In the genomic region with DNA sequence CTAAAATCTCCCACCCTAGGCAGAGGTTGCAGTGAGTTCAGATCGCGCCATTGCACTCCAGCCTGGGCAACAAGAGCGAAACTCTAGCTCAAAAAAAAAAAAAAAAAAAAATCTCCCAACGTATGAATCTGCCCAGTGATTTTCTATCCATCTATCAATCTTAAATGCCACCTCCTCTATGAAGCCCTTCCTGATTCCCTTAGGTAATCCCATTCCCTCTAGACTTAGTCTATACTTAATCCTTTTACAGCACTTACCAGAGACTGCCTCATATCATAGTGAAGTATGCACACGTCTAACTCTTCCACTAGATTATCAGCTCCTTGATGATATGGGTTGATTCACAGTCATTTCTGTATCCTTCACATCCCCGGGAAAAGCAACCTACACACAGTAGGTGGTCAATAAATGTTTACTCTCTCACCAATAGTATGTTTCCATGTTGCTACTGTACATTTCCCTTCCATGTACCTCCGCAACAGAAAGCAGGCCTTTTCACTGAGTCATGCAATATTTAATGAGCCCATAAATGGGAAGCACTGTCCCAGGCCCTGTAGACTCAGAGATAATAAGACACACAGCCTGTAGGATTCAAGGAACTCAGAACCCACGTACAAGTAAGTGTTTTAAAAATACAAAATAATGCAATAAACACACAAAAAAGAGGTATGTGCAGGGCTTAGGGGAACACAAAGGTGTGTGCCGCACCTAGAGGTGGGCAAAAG, we compare ENCODE assay signal across 8 cellular contexts. TPM values are rescaled to one million over a fixed set of nuclear protein-coding genes. Genes with fewer than 3 reads are reported as not detected.
DNase-seq lines count a peak whose midpoint lies in the region; ATAC-seq, FAIRE-seq and TF ChIP-seq lines count a peak whose summit lies in the region.

No MANE protein-coding gene starts in this region.

- no peak for TF ChIP-seq POLR2A in IMR-90 (IDR thresholded peaks at IDR 0.05; ENCODE audit: low read depth, low read length)
- no peak for TF ChIP-seq POLR2A in GM12878 (IDR thresholded peaks at IDR 0.05; ENCODE audit: low read depth, low read length)

- H4K8ac ChIP-seq in IMR-90 (ENCODE audit: low read depth in 2 of 2, low read length in 2 of 2): peak overlapping the region in 1 of 2 experiments; percentile 62; a peak in 2 of 4 replicates

- H3K14ac ChIP-seq in IMR-90 (replicated peaks; ENCODE audit: low read depth, low read length): 0 out of 2 replicates have a peak overlapping the region, but pooled peaks have one; percentile 46

- H3K27me3 ChIP-seq in IMR-90 (ENCODE audit: control insufficient read depth, insufficient read depth, low read length) (no peaks in the 10 kb centered on the region), GM12878 (replicated peaks in 1 of 2; ENCODE audit: control insufficient read depth in 2 of 2, insufficient read depth in 2 of 2, low read length in 1 of 2) (no peaks in the 10 kb centered on the region)

- H2AK9ac ChIP-seq in IMR-90 (replicated peaks; ENCODE audit: low read depth, low read length, poor library complexity): peak overlapping the region; percentile 30

- intact Hi-C loops in IMR-90 (cut with micrococcal nuclease): no loop called here
- intact Hi-C loops in GM12878 (cut with micrococcal nuclease; ENCODE audit: unreplicated experiment): no loop called here

- H4K20me1 ChIP-seq in IMR-90 (ENCODE audit: insufficient read depth, low read length): peaks cover 4% of the 10 kb centered on the region
- H4K20me1 ChIP-seq in GM12878 (ENCODE audit: control insufficient read depth, insufficient read depth): no peaks in the 10 kb centered on the region

- H3K4ac ChIP-seq in IMR-90 (ENCODE audit: low read depth, low read length): no peak overlapping the region

- no peak overlapping the region for H4K5ac ChIP-seq in IMR-90 (ENCODE audit: low read depth, low read length)

- POLR2A ChIA-PET in IMR-90 (lab: Charles Lee; ENCODE audit: unreplicated experiment): no interaction called here
- POLR2A ChIA-PET in GM12878 (lab: Charles Lee): interaction anchor here (0.5 to 0.7 kb wide), 4 partner anchors 11 to 110 kb away, joined by 4 to 6 read pairs (median 6); no protein-coding TSS in a partner anchor

- H3K4me1 ChIP-seq in IMR-90 (ENCODE audit: control insufficient read depth, insufficient read depth, low read length) (peaks cover 4% of the 10 kb centered on the region), GM12878 (ENCODE audit: control insufficient read depth, insufficient read depth, low read length) (peaks cover 17% of the 10 kb centered on the region), mesodermal cell (ENCODE audit: control insufficient read depth, insufficient read depth, low read length, poor library complexity, severe bottlenecking) (peaks cover 9% of the 10 kb centered on the region)

- no peak for TF ChIP-seq CTCF in AG09309 (IDR thresholded peaks at IDR 0.05; ENCODE audit: control insufficient read depth, insufficient read depth, low read depth, low read length, missing control alignments)
- TF ChIP-seq CTCF in IMR-90 (conservative IDR thresholded peaks at IDR 0.05; ENCODE audit: low read depth, low read length): no peak
- TF ChIP-seq CTCF in GM12878 (IDR thresholded peaks at IDR 0.05 in 2 of 3, conservative IDR thresholded peaks at IDR 0.05 in 1 of 3; ENCODE audit: control insufficient read depth in 2 of 3, extremely low read depth in 1 of 3, insufficient read depth in 1 of 3, low read depth in 3 of 3, low read length in 3 of 3): no peak

- no peak for FAIRE-seq in GM12878 (lab: Jason Lieb, UNC)

- 0 out of 2 replicates have a peak overlapping the region, but pooled peaks have one; percentile 14 for H3K56ac ChIP-seq in IMR-90 (ENCODE audit: extremely low read depth, insufficient read depth, low read length)

- CTCF ChIA-PET in IMR-90 (lab: Yijun Ruan, JAX) (interaction anchor here (1.2 kb wide), 1 partner anchor 12 kb away, joined by 3 read pairs; no protein-coding TSS in a partner anchor), GM12878 (lab: Yijun Ruan, JAX) (interaction anchor here (0.8 to 1.6 kb wide), 4 partner anchors 9 to 41 kb away, joined by 3 to 9 read pairs (median 5); no protein-coding TSS in a partner anchor)

- peaks cover 10% of the 10 kb centered on the region; the same call in 1 of the 2 replicates for H3K9me1 ChIP-seq in IMR-90 (ENCODE audit: insufficient read depth, low read length)

- no peak overlapping the region for H2BK120ac ChIP-seq in IMR-90 (ENCODE audit: low read depth, low read length)

- no peak overlapping the region for H2BK15ac ChIP-seq in IMR-90 (ENCODE audit: low read depth, low read length)

- H3K36me3 ChIP-seq in IMR-90 (ENCODE audit: control insufficient read depth, insufficient read depth, low read length): peaks cover 26% of the 10 kb centered on the region
- peaks cover 8 to 13% of the 10 kb centered on the region in 2 experiments for H3K36me3 ChIP-seq in GM12878 (ENCODE audit: control insufficient read depth in 2 of 2, insufficient read depth in 2 of 2, low read length in 1 of 2)
- peaks cover 67% of the 10 kb centered on the region for H3K36me3 ChIP-seq in mesodermal cell (ENCODE audit: control insufficient read depth, insufficient read depth, low read length)

- ATAC-seq in IMR-90 (ENCODE audit: low read depth) (no peak), GM12878 (no peak), GM18520 (IDR thresholded peaks at IDR 0.05; ENCODE audit: unreplicated experiment) (no peak), HG02642 (IDR thresholded peaks at IDR 0.05; ENCODE audit: poor library complexity, unreplicated experiment) (no peak)

- peaks cover 40% of the 10 kb centered on the region for H3K79me2 ChIP-seq in GM12878 (ENCODE audit: control insufficient read depth, insufficient read depth, low read length)

- no peak for TF ChIP-seq EP300 in GM12878 (IDR thresholded peaks at IDR 0.05; ENCODE audit: borderline replicate concordance in 1 of 2, control insufficient read depth in 1 of 2, low read depth in 2 of 2, low read length in 2 of 2)

- peaks cover 53 to 66% of the 10 kb centered on the region in 2 experiments for H3K79me1 ChIP-seq in IMR-90 (ENCODE audit: low read depth in 1 of 2, low read length in 2 of 2)

- no peak overlapping the region for H2BK5ac ChIP-seq in IMR-90 (ENCODE audit: low read depth, low read length, poor library complexity, severe bottlenecking)

- H3K27ac ChIP-seq in IMR-90 (ENCODE audit: insufficient read depth, low read length): no peak overlapping the region
- H3K27ac ChIP-seq in GM12878 (ENCODE audit: control insufficient read depth, insufficient read depth): peak overlapping the region; percentile 67
- H3K27ac ChIP-seq in mesodermal cell (ENCODE audit: low read depth, low read length, severe bottlenecking): no peak overlapping the region

- peak overlapping the region; percentile 3; the same call in 1 of the 2 replicates for H3K23ac ChIP-seq in IMR-90 (ENCODE audit: low read depth, low read length)

- H3K18ac ChIP-seq in IMR-90 (ENCODE audit: low read depth, low read length): no peak overlapping the region

- dilution Hi-C loops in IMR-90 (cut with HindIII; ENCODE audit: low sequenced_read_pairs, unreplicated experiment): no loop called here

- no peak overlapping the region for H4K91ac ChIP-seq in IMR-90 (ENCODE audit: insufficient read depth, low read depth, low read length)

- RAD21 ChIA-PET in GM12878 (lab: Charles Lee; ENCODE audit: unreplicated experiment): interaction anchor here (1.0 to 1.7 kb wide), 2 partner anchors 546 to 562 kb away, joined by 3 to 4 read pairs; no protein-coding TSS in a partner anchor

- DNase-seq in AG09309 (ENCODE audit: low read depth) (no peak), IMR-90 (no peak), GM12878 (ENCODE audit: low read depth, low spot score) (no peak), cerebellum (ENCODE audit: low spot score) (no peak), globus pallidus (ENCODE audit: low spot score) (no peak)

- H3K9me3 ChIP-seq in IMR-90 (ENCODE audit: control insufficient read depth, insufficient read depth, low read length) (no peaks in the 10 kb centered on the region), GM12878 (replicated peaks; ENCODE audit: control insufficient read depth, insufficient read depth, low read length) (no peaks in the 10 kb centered on the region), mesodermal cell (ENCODE audit: control insufficient read depth, low read length) (no peaks in the 10 kb centered on the region)

- no TSS peak for BruUV-seq in IMR-90 (replicated peaks; lab: Mats Ljungman, UMichigan)
- BruUV-seq in GM12878 (replicated peaks; lab: Mats Ljungman, UMichigan): no TSS peak

- H3K4me3 ChIP-seq in AG09309 (ENCODE audit: control insufficient read depth, low read depth, low read length): peak overlapping the region; percentile 84
- H3K4me3 ChIP-seq in IMR-90 (ENCODE audit: insufficient read depth, low read depth, low read length): peak overlapping the region; percentile 62
- peak overlapping the region; percentile 92 for H3K4me3 ChIP-seq in GM12878
- H3K4me3 ChIP-seq in mesodermal cell (ENCODE audit: extremely low read depth, insufficient read depth, low read length, poor library complexity, severe bottlenecking): peak overlapping the region; percentile 74

- H2AK5ac ChIP-seq in IMR-90 (ENCODE audit: low read depth, low read length): peak overlapping the region; percentile 72; the same call in 1 of the 2 replicates

- TF ChIP-seq RAD21 in IMR-90 (IDR thresholded peaks at IDR 0.05; ENCODE audit: low read length) (no peak), GM12878 (IDR thresholded peaks at IDR 0.05; ENCODE audit: insufficient read depth, low read depth, low read length) (no peak)

- no CpG with 5 or more reads among the region's 9 CpGs for WGBS in IMR-90 (ENCODE audit: extremely low coverage in 2 of 2, insufficient read length in 1 of 2), 2 experiments
- 52% methylated on average over 8 of the region's 9 CpGs for WGBS in GM12878 (ENCODE audit: insufficient coverage, insufficient replicate concordance, low lambda C conversion rate, missing lambda C conversion rate)
- 70 to 100% methylated on average over 1 to 4 of the region's 9 CpGs for WGBS in mesodermal cell (ENCODE audit: insufficient coverage in 2 of 2), 2 experiments

- SMC1A ChIA-PET in GM12878 (lab: Charles Lee; ENCODE audit: uncharacterized antibody, unreplicated experiment): interaction anchor here (0.6 to 1.6 kb wide), 4 partner anchors 9 to 68 kb away, joined by 3 to 6 read pairs (median 3); no protein-coding TSS in a partner anchor

- H2AFZ ChIP-seq in IMR-90 (replicated peaks; ENCODE audit: low read length, poor library complexity): no peak overlapping the region
- H2AFZ ChIP-seq in GM12878 (ENCODE audit: control insufficient read depth, low read depth, low read length): no peak overlapping the region

- H3K4me2 ChIP-seq in IMR-90 (ENCODE audit: low read depth, low read length) (peak overlapping the region; percentile 93), GM12878 (ENCODE audit: control insufficient read depth, insufficient read depth) (peak overlapping the region; percentile 87)

- peak overlapping the region; percentile 87; the same call in 1 of the 2 replicates for H3K9ac ChIP-seq in IMR-90 (ENCODE audit: low read depth, low read length)
- H3K9ac ChIP-seq in GM12878 (ENCODE audit: control insufficient read depth, insufficient read depth, low read length): peak overlapping the region; percentile 96

- H2BK20ac ChIP-seq in IMR-90 (ENCODE audit: low read depth, low read length): no peak overlapping the region

- in situ Hi-C loops in IMR-90 (cut with MboI; ENCODE audit: low sequenced_read_pairs) (no loop called here), GM12878 (cut with MboI) (no loop called here)

RNA-seq across cellular contexts. Expression of gene DROSHA, which starts 1.2 kb away (rescaled TPM):
- total RNA-seq in IMR-90 (2012; rRNA removed): 36.4 and 41.4 TPM in 2 replicates
- polyA plus RNA-seq in IMR-90 (2012; rRNA removed): 36.5 and 39.6 TPM in 2 replicates
- 6.8 and 22.8 TPM in 2 replicates for polyA plus RNA-seq in IMR-90 (2012; cell fraction: cytosol; rRNA removed)
- 24.8 and 75.9 TPM in 2 replicates for polyA plus RNA-seq in IMR-90 (2012; cell fraction: nucleus; rRNA removed; ENCODE audit: low replicate concordance)
- total RNA-seq in GM12878 (2013; cell fraction: nucleolus; rRNA removed): 151 and 182 TPM in 2 replicates
- 27.8 and 31.5 TPM in 2 replicates for total RNA-seq in GM12878 (2014; rRNA removed)
- total RNA-seq in GM12878 (2014; rRNA removed; fragmentation: Illumina TruSeq; extraction: Trizol): 32.3 and 33.6 TPM in 2 replicates
- 49.1 and 55.0 TPM in 2 replicates for total RNA-seq in GM12878 (2021)
- 23.3 TPM for polyA plus RNA-seq in GM12878 (2011; ENCODE audit: low read depth)
- 45.8 and 55.2 TPM in 2 replicates for polyA plus RNA-seq in GM12878 (2011; rRNA removed)
- 35.2 and 43.9 TPM in 2 replicates for polyA plus RNA-seq in GM12878 (2011; cell fraction: cytosol; rRNA removed)
- polyA plus RNA-seq in GM12878 (2011; cell fraction: nucleus; rRNA removed): 80.9 and 92.3 TPM in 2 replicates
- 24.6 and 29.5 TPM in 2 replicates for polyA plus RNA-seq in GM12878 (2012)
- polyA plus RNA-seq in GM12878 (2014; fragmentation: Illumina TruSeq; extraction: Trizol): 33.8 and 46.9 TPM in 2 replicates
- 10 to 100 TPM; 27.9 to 37.4 TPM for polyA plus RNA-seq in GM12878 (2014; fragmentation: Nextera tagmentation; extraction: Ambion mirVana)
- polyA plus RNA-seq in GM12878 (2014; rRNA removed): 36.4 and 39.2 TPM in 2 replicates
- polyA plus RNA-seq in GM12878 (2016; fragmentation: Nextera tagmentation; extraction: Ambion mirVana): 10 to 100 TPM; 37.7 to 37.9 TPM
- polyA minus RNA-seq in GM12878 (2011; rRNA and poly(A)+ RNA removed): 139 and 142 TPM in 2 replicates
- polyA minus RNA-seq in GM12878 (2011; cell fraction: cytosol; rRNA and poly(A)+ RNA removed): 24.9 and 39.9 TPM in 2 replicates
- 57.5 and 87.7 TPM in 2 replicates for polyA minus RNA-seq in GM12878 (2011; cell fraction: nucleus; rRNA and poly(A)+ RNA removed)
- polyA plus RNA-seq in mesodermal cell (2013, experiment 1 of 2): 43.6 TPM
- 47.5 TPM for polyA plus RNA-seq in mesodermal cell (2013, experiment 2 of 2)
- total RNA-seq in cerebellum: 94.8 TPM

RNA-seq across cellular contexts. Expression of gene C5orf22, which starts 1.4 kb away (rescaled TPM):
- total RNA-seq in IMR-90 (2012; rRNA removed): 19.9 and 23.3 TPM in 2 replicates
- 8.6 and 11.2 TPM in 2 replicates for polyA plus RNA-seq in IMR-90 (2012; rRNA removed)
- 2.2 and 2.6 TPM in 2 replicates for polyA plus RNA-seq in IMR-90 (2012; cell fraction: cytosol; rRNA removed)
- 2.3 and 7.9 TPM in 2 replicates for polyA plus RNA-seq in IMR-90 (2012; cell fraction: nucleus; rRNA removed; ENCODE audit: low replicate concordance)
- 47.6 and 49.9 TPM in 2 replicates for total RNA-seq in GM12878 (2013; cell fraction: nucleolus; rRNA removed)
- total RNA-seq in GM12878 (2014; rRNA removed): 23.0 and 24.4 TPM in 2 replicates
- total RNA-seq in GM12878 (2014; rRNA removed; fragmentation: Illumina TruSeq; extraction: Trizol): 21.8 and 23.7 TPM in 2 replicates
- 21.7 and 24.9 TPM in 2 replicates for total RNA-seq in GM12878 (2021)
- 8.1 TPM for polyA plus RNA-seq in GM12878 (2011; ENCODE audit: low read depth)
- polyA plus RNA-seq in GM12878 (2011; rRNA removed): 35.5 and 49.3 TPM in 2 replicates
- 15.8 and 16.9 TPM in 2 replicates for polyA plus RNA-seq in GM12878 (2011; cell fraction: cytosol; rRNA removed)
- polyA plus RNA-seq in GM12878 (2011; cell fraction: nucleus; rRNA removed): 11.0 and 12.1 TPM in 2 replicates
- 9.6 and 11.0 TPM in 2 replicates for polyA plus RNA-seq in GM12878 (2012)
- 30.6 and 35.9 TPM in 2 replicates for polyA plus RNA-seq in GM12878 (2014; fragmentation: Illumina TruSeq; extraction: Trizol)
- 10 to 100 TPM; 10.5 to 14.7 TPM for polyA plus RNA-seq in GM12878 (2014; fragmentation: Nextera tagmentation; extraction: Ambion mirVana)
- 15.6 and 18.1 TPM in 2 replicates for polyA plus RNA-seq in GM12878 (2014; rRNA removed)
- 10 to 100 TPM; 34.0 to 35.2 TPM for polyA plus RNA-seq in GM12878 (2016; fragmentation: Nextera tagmentation; extraction: Ambion mirVana)
- polyA minus RNA-seq in GM12878 (2011; rRNA and poly(A)+ RNA removed): 16.7 and 27.5 TPM in 2 replicates
- 8.4 and 15.6 TPM in 2 replicates for polyA minus RNA-seq in GM12878 (2011; cell fraction: cytosol; rRNA and poly(A)+ RNA removed)
- polyA minus RNA-seq in GM12878 (2011; cell fraction: nucleus; rRNA and poly(A)+ RNA removed): 8.9 and 13.7 TPM in 2 replicates
- 26.9 TPM for polyA plus RNA-seq in mesodermal cell (2013, experiment 1 of 2)
- polyA plus RNA-seq in mesodermal cell (2013, experiment 2 of 2): 26.2 TPM
- 20.3 TPM for total RNA-seq in cerebellum
